In the genomic region with DNA sequence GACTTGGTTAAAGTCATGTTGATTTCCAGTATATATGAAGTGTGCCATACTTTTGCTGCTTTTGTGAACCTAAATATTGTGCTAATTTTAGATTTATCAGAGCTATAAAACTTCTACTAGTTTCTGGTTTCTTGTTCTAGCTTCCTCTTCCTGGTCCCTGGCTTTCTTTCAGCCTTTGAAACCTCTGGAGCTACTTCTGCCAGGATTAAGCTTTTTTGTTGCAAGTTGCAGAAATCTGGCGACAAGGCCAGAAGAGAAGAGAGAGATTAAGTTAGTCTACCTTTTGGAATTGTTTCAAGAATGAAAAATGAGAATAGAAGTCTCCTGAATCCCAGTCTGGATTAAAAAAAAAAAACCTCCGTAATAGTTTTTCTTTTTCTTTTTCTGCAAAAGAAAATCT, we compare ENCODE assay signal across 17 cellular contexts.
"Had no signal": no experiment of that assay in that cellular context is flagged by ENCODE, and none has a peak within 500 bp of the region (broad histone marks: within the 10 kb centered on the region; RNA-seq: fewer than 3 reads in every experiment).

No MANE protein-coding gene starts in this region.

- H3K27me3 ChIP-seq: sigmoid colon, thyroid gland had no signal

- H3K9me3 ChIP-seq: sigmoid colon, thyroid gland had no signal

- FAIRE-seq: urothelium cell line had no signal

- ATAC-seq: left cardiac atrium, T-helper 17 cell had no signal

- DNase-seq: activated effector memory CD4-positive, alpha-beta T cell treated with anti-CD3 and anti-CD28 coated beads, Interleukin-2, amount 50 U/mL, for 16 hours; activated naive CD8-positive, alpha-beta T cell treated with anti-CD3 and anti-CD28 coated beads for 36 hours; activated T-cell treated with anti-CD3 and anti-CD28 coated beads, Interleukin-2, amount 50 U/mL, for 1 hour; anterior cingulate cortex; cerebellar nuclear complex; endodermal cell; glutamatergic neuron; immature natural killer cell; left cardiac atrium; mammary epithelial cell; nephron progenitor cell; sigmoid colon; stimulated activated CD4-positive, alpha-beta T cell treated with anti-CD3 and anti-CD28 coated beads, Interleukin-4, amount 100 ng/mL, for 24 hours; stimulated activated naive CD8-positive, alpha-beta T cell treated with anti-CD3 and anti-CD28 coated beads, Interleukin-15, amount 100 ng/mL, for 72 hours; T-helper 17 cell; thyroid gland had no signal

- H3K4me1 Mint-ChIP-seq: nephron progenitor cell had no signal

- H3K9me3 Mint-ChIP-seq: immature natural killer cell; stimulated activated naive CD8-positive, alpha-beta T cell treated with anti-CD3 and anti-CD28 coated beads, Interleukin-15, amount 100 ng/mL, for 72 hours had no signal

- H3K27me3 Mint-ChIP-seq: activated naive CD8-positive, alpha-beta T cell treated with anti-CD3 and anti-CD28 coated beads for 36 hours; stimulated activated naive CD8-positive, alpha-beta T cell treated with anti-CD3 and anti-CD28 coated beads, Interleukin-15, amount 100 ng/mL, for 72 hours; T-helper 17 cell had no signal

- H3K36me3 ChIP-seq: sigmoid colon, thyroid gland had no signal

- H3K4me3 Mint-ChIP-seq: activated naive CD8-positive, alpha-beta T cell treated with anti-CD3 and anti-CD28 coated beads for 36 hours; endodermal cell; immature natural killer cell; nephron progenitor cell; stimulated activated naive CD8-positive, alpha-beta T cell treated with anti-CD3 and anti-CD28 coated beads, Interleukin-15, amount 100 ng/mL, for 72 hours; T-helper 17 cell had no signal

- H3K27ac ChIP-seq: sigmoid colon, thyroid gland had no signal

- H3K4me3 ChIP-seq: sigmoid colon, thyroid gland had no signal

- H3K27ac Mint-ChIP-seq: activated naive CD8-positive, alpha-beta T cell treated with anti-CD3 and anti-CD28 coated beads for 36 hours; stimulated activated naive CD8-positive, alpha-beta T cell treated with anti-CD3 and anti-CD28 coated beads, Interleukin-15, amount 100 ng/mL, for 72 hours; T-helper 17 cell had no signal
